Comparison of ENCODE assay signal across 8 cellular contexts in genomic region chr22:40196628-40197027, GRCh38. TPM values are rescaled to one million over a fixed set of nuclear protein-coding genes. Genes with fewer than 3 reads are reported as not detected.
A peak's percentile ranks its signal among the peaks of the same experiment; 100 is the strongest.
DNase-seq lines count a peak whose midpoint lies in the region; ATAC-seq and TF ChIP-seq lines count a peak whose summit lies in the region.

No MANE protein-coding gene starts in this region.

- H3K9me3 Mint-ChIP-seq in activated naive CD8-positive, alpha-beta T cell (ENCODE audit: low read depth), result no peaks in the 10 kb centered on the region

- intact Hi-C loops in A673 (cut with micrococcal nuclease; ENCODE audit: unreplicated experiment), result no loop called here
- intact Hi-C loops in left lung (cut with DNase I), result no loop called here

- H3K4me3 ChIP-seq in A673 (ENCODE audit: low read depth, low read length, poor library complexity, severe bottlenecking), result no peak overlapping the region
- H3K4me3 ChIP-seq in left lung, result no peak overlapping the region

- no peaks in the 10 kb centered on the region for H3K27me3 ChIP-seq in A673 (replicated peaks; ENCODE audit: insufficient read depth, low read depth, low read length, poor library complexity)
- no peaks in the 10 kb centered on the region for H3K27me3 ChIP-seq in left lung

- BruUV-seq in A673 (replicated peaks; lab: Mats Ljungman, UMichigan), result no TSS peak

- peak overlapping the region; percentile 64 for H3K4me3 Mint-ChIP-seq in activated naive CD8-positive, alpha-beta T cell

- DNase-seq in A673 (ENCODE audit: low spot score) (peak; percentile 65), HT1080 (ENCODE audit: low read depth) (peak; percentile 92), left lung (no peak), SKM-1 treated with dmso at 0.1 percent for 144 hours (lab: John Stamatoyannopoulos, UW; ENCODE audit: unreplicated experiment) (no peak), NOMO-1 (lab: John Stamatoyannopoulos, UW; ENCODE audit: unreplicated experiment in 2 of 2) (no peak), NCI-H748 (lab: John Stamatoyannopoulos, UW; ENCODE audit: unreplicated experiment) (no peak)

- POLR2A ChIA-PET in A673 (lab: Charles Lee; ENCODE audit: low non-redundant PET), result no interaction called here

- peaks cover 80% of the 10 kb centered on the region for H3K4me1 Mint-ChIP-seq in activated naive CD8-positive, alpha-beta T cell (ENCODE audit: low read depth)

- TF ChIP-seq CTCF in A673 (conservative IDR thresholded peaks at IDR 0.05; ENCODE audit: low read depth, low read length), result no peak
- TF ChIP-seq CTCF in left lung (IDR thresholded peaks at IDR 0.05), result no peak

- ATAC-seq in left lung, result peak; percentile 81
- no peak for ATAC-seq in HG02588 (IDR thresholded peaks at IDR 0.05; ENCODE audit: unreplicated experiment)

- H3K27ac Mint-ChIP-seq in activated naive CD8-positive, alpha-beta T cell, result peak overlapping the region; percentile 91

- H3K27ac ChIP-seq in A673 (ENCODE audit: low read depth, low read length, poor library complexity, severe bottlenecking) (no peak overlapping the region), left lung (peak overlapping the region; percentile 23 to 65)

- H3K36me3 Mint-ChIP-seq in activated naive CD8-positive, alpha-beta T cell, result no peaks in the 10 kb centered on the region

- H3K36me3 ChIP-seq in A673 (ENCODE audit: insufficient read depth, low read length, poor library complexity, severe bottlenecking) (no peaks in the 10 kb centered on the region), left lung (no peaks in the 10 kb centered on the region)

- H3K4me1 ChIP-seq in A673 (ENCODE audit: insufficient read depth, low read length, poor library complexity, severe bottlenecking) (peaks cover 15% of the 10 kb centered on the region), left lung (peaks cover 12 to 57% of the 10 kb centered on the region in 2 donors)

- no peaks in the 10 kb centered on the region for H3K9me3 ChIP-seq in A673 (ENCODE audit: low read depth, low read length, poor library complexity, severe bottlenecking)
- no peaks in the 10 kb centered on the region for H3K9me3 ChIP-seq in left lung

- H3K27me3 Mint-ChIP-seq in activated naive CD8-positive, alpha-beta T cell, result no peaks in the 10 kb centered on the region

- CTCF ChIA-PET in A673 (lab: Charles Lee), result no interaction called here

RNA-seq across cellular contexts. Expression of gene TNRC6B, which starts 18.9 kb away (rescaled TPM):
- total RNA-seq in A673 (2021) (52.2 and 56.6 TPM in 2 replicates), left lung (10 to 100 TPM; 40.3 to 40.7 TPM)
- total RNA-seq in HT1080 (2014; rRNA removed; shearing (Covaris generic)), result 13.7 and 19.3 TPM in 2 replicates
- 5.1 and 7.8 TPM in 2 replicates for polyA plus RNA-seq in HT1080 (2015; cell fraction: cytosol; rRNA removed)
- 12.9 and 28.3 TPM in 2 replicates for polyA plus RNA-seq in HT1080 (2015; cell fraction: nucleus; rRNA removed)

Comparison
In these comparisons a context has a peak if more than half of its experiments do, and no peak if none do; other contexts are left out.
1. DNase-seq: peak in A673 (single experiment) and HT1080 (single experiment); none in left lung (0 of 2), SKM-1 treated with dmso at 0.1 percent for 144 hours (single experiment), NOMO-1 (0 of 2) and NCI-H748 (single experiment).